In the genomic region with DNA sequence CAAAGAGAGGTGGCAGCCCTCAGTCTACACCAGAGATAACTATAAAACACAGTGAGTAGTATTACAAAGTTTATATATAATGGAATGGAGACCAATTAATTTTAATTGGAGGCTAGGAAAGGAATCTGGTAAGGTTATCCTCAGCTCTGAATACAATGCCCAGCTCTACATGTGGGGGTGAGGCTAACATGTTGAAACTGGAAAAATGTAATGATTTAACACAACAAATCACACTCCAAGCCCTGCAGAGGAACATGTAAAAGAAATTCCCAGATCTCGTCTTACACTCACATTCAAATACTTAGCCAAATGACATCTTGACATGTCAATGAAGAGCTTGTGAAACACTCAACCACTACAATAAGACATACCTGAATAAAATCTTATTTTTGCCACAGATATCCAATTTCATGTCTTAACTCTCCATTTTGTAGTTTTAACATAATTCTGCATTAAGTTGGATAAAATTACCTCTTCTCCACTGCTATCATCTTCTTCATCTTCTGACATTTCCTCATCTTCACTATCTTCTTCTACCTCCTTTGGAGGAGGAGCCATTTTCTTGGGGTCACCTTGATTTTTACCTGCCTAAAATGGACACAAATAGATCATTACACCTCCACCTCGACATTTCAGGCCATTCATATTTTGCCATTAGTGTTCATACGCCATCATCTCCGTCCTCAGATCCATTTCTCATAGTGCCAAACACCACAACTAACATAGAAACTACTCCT, we compare ENCODE assay signal across 8 cellular contexts.
A peak's percentile ranks its signal among the peaks of the same experiment; 100 is the strongest.
DNase-seq lines count a peak whose midpoint lies in the region; TF ChIP-seq lines count a peak whose summit lies in the region.

No MANE protein-coding gene starts in this region.

- H3K36me3 ChIP-seq in SK-N-MC (ENCODE audit: insufficient read depth, low read length): peaks cover 60% of the 10 kb centered on the region

- H3K9me3 ChIP-seq in SK-N-MC (ENCODE audit: low read depth, low read length): no peaks in the 10 kb centered on the region

- in situ Hi-C loops in GM13977 (cut with MboI; ENCODE audit: low pct_unique_long_range_greater_than_20kb, low sequenced_read_pairs, unreplicated experiment): no loop called here

- no peak for TF ChIP-seq CTCF in GM12865 (IDR thresholded peaks at IDR 0.05; ENCODE audit: insufficient read depth, low read depth, low read length, missing control alignments)
- TF ChIP-seq CTCF in fibroblast of pulmonary artery (IDR thresholded peaks at IDR 0.05; ENCODE audit: low read length, missing control alignments): no peak
- no peak for TF ChIP-seq CTCF in retinal pigment epithelial cell (conservative IDR thresholded peaks at IDR 0.05; ENCODE audit: low read depth, low read length)
- TF ChIP-seq CTCF in GM13977 (IDR thresholded peaks at IDR 0.05; ENCODE audit: extremely low read depth, insufficient read depth, missing control alignments): no peak

- peak overlapping the region; percentile 95; the same call in 1 of the 2 replicates for H3K27ac ChIP-seq in SK-N-MC

- H3K9ac ChIP-seq in SK-N-MC (ENCODE audit: insufficient read length): peak overlapping the region; percentile 97

- H3K4me3 ChIP-seq in GM12865 (ENCODE audit: low read depth, low read length) (peak overlapping the region; percentile 95), SK-N-MC (peak overlapping the region; percentile 82), fibroblast of pulmonary artery (replicated peaks; ENCODE audit: low read depth, low read length) (peak overlapping the region; percentile 65), retinal pigment epithelial cell (ENCODE audit: low read length) (peak overlapping the region; percentile 99)

- no peak for DNase-seq in GM12865 (ENCODE audit: low read depth)
- DNase-seq in SK-N-MC (ENCODE audit: low read depth, low spot score): no peak
- DNase-seq in fibroblast of pulmonary artery (ENCODE audit: low read depth): no peak
- no peak for DNase-seq in retinal pigment epithelial cell (ENCODE audit: low read depth)
- no peak for DNase-seq in stimulated activated naive CD4-positive, alpha-beta T cell treated with Interleukin-2 at 50 U/mL for 16 hours (lab: John Stamatoyannopoulos, UW)
- no peak for DNase-seq in DMS153 treated with DMSO at 0.1 percent for 48 hours (lab: John Stamatoyannopoulos, UW; ENCODE audit: unreplicated experiment)
- DNase-seq in GM13977 (ENCODE audit: low spot score): no peak
- no peak for DNase-seq in GDM1 (lab: John Stamatoyannopoulos, UW)
